In the genomic region with DNA sequence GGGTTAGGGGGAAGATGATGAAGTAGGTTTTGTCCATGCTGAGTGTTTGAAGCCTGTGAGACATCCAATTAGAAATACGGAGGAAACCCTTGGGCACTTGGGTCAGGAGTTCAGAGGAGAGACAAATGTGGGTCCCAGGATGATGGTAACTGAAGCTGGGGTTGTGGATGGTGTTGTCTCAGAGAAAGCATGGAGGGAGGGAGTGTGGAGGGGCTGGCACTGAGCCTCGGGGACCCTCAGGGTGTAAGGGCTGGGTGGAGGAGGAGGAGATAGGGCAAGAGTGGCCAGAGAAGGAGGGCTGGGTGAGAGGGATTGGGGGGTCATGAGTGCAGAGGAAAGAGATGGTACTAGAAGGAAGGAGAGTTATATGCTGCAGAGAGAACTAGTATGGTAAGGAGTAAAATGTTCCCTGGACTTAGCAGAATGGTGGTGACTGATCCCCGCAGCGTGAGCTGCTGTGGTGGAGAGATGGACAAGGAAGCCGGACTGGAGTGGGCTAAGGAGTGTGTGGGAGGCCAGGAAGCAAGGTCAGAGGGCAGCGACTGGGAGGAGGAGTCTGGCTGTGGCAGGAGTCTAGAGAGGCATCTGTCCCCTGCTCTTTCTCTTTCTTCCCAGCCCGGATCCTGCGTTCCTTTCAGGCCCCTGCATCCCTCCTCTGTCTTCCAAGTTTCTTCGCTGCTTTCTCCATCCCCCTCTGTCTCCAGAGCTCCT, we compare ENCODE assay signal across 14 cellular contexts. TPM values are rescaled to one million over a fixed set of nuclear protein-coding genes. Genes with fewer than 3 reads are reported as not detected.
A peak's percentile ranks its signal among the peaks of the same experiment; 100 is the strongest.
DNase-seq lines count a peak whose midpoint lies in the region; ATAC-seq and TF ChIP-seq lines count a peak whose summit lies in the region.
"Had no signal": no experiment of that assay in that cellular context is flagged by ENCODE, and none has a peak within 500 bp of the region (broad histone marks: within the 10 kb centered on the region; RNA-seq: fewer than 3 reads in every experiment).

No MANE protein-coding gene starts in this region.

- H3K27ac ChIP-seq in AG04450 (ENCODE audit: low read depth, low read length) (peak overlapping the region; percentile 98), left ventricle myocardium inferior (replicated peaks) (peak overlapping the region; percentile 66), rectal smooth muscle tissue (ENCODE audit: low read depth, low read length) (peak overlapping the region; percentile 58)
- H3K27ac ChIP-seq: SJCRH30, VCaP had no signal

- H3K4me1 ChIP-seq in left ventricle myocardium inferior (peaks cover 48% of the 10 kb centered on the region), rectal smooth muscle tissue (ENCODE audit: control insufficient read depth, insufficient read depth, low read length) (peaks cover 49% of the 10 kb centered on the region)

- H3K4me3 ChIP-seq in AG04450 (ENCODE audit: low read depth, low read length) (peak overlapping the region; percentile 25; the same call in 1 of the 2 replicates), left ventricle myocardium inferior (no peak overlapping the region), rectal smooth muscle tissue (ENCODE audit: low read length) (no peak overlapping the region)
- H3K4me3 ChIP-seq: SJCRH30 had no signal

- H3K9ac ChIP-seq in rectal smooth muscle tissue (ENCODE audit: low read length), result peak overlapping the region; percentile 35

- peaks cover 72% of the 10 kb centered on the region for H3K27me3 Mint-ChIP-seq in WTC11 (ENCODE audit: low read depth)

- no peak overlapping the region for H3K4me3 Mint-ChIP-seq in WTC11

- H3K36me3 ChIP-seq in left ventricle myocardium inferior, result no peaks in the 10 kb centered on the region
- H3K36me3 ChIP-seq in rectal smooth muscle tissue (ENCODE audit: control insufficient read depth, insufficient read depth, low read length), result no peaks in the 10 kb centered on the region
- H3K36me3 ChIP-seq: SJCRH30 had no signal

- H3K36me3 Mint-ChIP-seq in WTC11, result no peaks in the 10 kb centered on the region

- peaks cover 62% of the 10 kb centered on the region for H3K4me1 Mint-ChIP-seq in WTC11

- no peak overlapping the region for H3K27ac Mint-ChIP-seq in WTC11

- H3K9me3 ChIP-seq in AG04450 (ENCODE audit: control insufficient read depth, insufficient read depth, low read length) (no peaks in the 10 kb centered on the region; the same call in 1 of the 2 replicates), left ventricle myocardium inferior (replicated peaks) (no peaks in the 10 kb centered on the region)
- H3K9me3 ChIP-seq: SJCRH30 had no signal

- POLR2A ChIA-PET in AG04450 (lab: Yijun Ruan, JAX), result interaction anchor here (0.7 to 14.8 kb wide), 7 partner anchors 8 to 65 kb away, joined by 3 to 726 read pairs (median 3); a partner anchor contains a TSS
- POLR2A ChIA-PET in WTC11 (lab: Charles Lee), result interaction anchor here (0.8 kb wide), 1 partner anchor 8 kb away, joined by 5 read pairs; no protein-coding TSS in a partner anchor

- no peak for ATAC-seq in WTC11
- ATAC-seq in HG03025 (IDR thresholded peaks at IDR 0.05; ENCODE audit: low FRiP score, unreplicated experiment), result no peak

- TF ChIP-seq CTCF in AG04450 (IDR thresholded peaks at IDR 0.05; ENCODE audit: low read depth, low read length), result no peak
- no peak for TF ChIP-seq CTCF in WTC11 (IDR thresholded peaks at IDR 0.05)
- no peak for TF ChIP-seq CTCF in left ventricle myocardium inferior (IDR thresholded peaks at IDR 0.05; ENCODE audit: borderline replicate concordance)

- H3K9me3 Mint-ChIP-seq in WTC11, result no peaks in the 10 kb centered on the region

- H3K27me3 ChIP-seq in AG04450 (ENCODE audit: control insufficient read depth, insufficient read depth, low read length) (no peaks in the 10 kb centered on the region), left ventricle myocardium inferior (ENCODE audit: low read depth) (peaks cover 93% of the 10 kb centered on the region), rectal smooth muscle tissue (ENCODE audit: control insufficient read depth, insufficient read depth, low read length) (peaks cover 7% of the 10 kb centered on the region)

- intact Hi-C loops in left ventricle myocardium inferior (cut with micrococcal nuclease), result no loop called here

- DNase-seq in AG04450 (ENCODE audit: low read depth, low spot score), result no peak
- DNase-seq in WTC11 (ENCODE audit: low spot score), result peak; percentile 4
- peak; percentile 48 for DNase-seq in left ventricle myocardium inferior
- no peak for DNase-seq in hippocampal formation (lab: John Stamatoyannopoulos, UW)
- no peak for DNase-seq in KG1 (lab: John Stamatoyannopoulos, UW)
- DNase-seq in NCI-H524 treated with DMSO at 0.1 percent for 48 hours (lab: John Stamatoyannopoulos, UW), result no peak
- DNase-seq: MV-4-11, NCI-H510A treated with DMSO at 0.1 percent for 48 hours, SJCRH30 had no signal

- CTCF ChIA-PET in AG04450 (lab: Charles Lee) (interaction anchor here (1.1 to 1.3 kb wide), 4 partner anchors 36 to 65 kb away, joined by 3 to 4 read pairs (median 4); no protein-coding TSS in a partner anchor), WTC11 (lab: Charles Lee) (interaction anchor here (0.5 to 15.3 kb wide), 10 partner anchors 8 to 292 kb away, joined by 3 to 514 read pairs (median 4); a partner anchor contains a TSS)

TF ChIP-seq in WTC11, 78 proteins besides CTCF, POLR2A, EP300 and RAD21:
- TF ChIP-seq, protein P1, sequence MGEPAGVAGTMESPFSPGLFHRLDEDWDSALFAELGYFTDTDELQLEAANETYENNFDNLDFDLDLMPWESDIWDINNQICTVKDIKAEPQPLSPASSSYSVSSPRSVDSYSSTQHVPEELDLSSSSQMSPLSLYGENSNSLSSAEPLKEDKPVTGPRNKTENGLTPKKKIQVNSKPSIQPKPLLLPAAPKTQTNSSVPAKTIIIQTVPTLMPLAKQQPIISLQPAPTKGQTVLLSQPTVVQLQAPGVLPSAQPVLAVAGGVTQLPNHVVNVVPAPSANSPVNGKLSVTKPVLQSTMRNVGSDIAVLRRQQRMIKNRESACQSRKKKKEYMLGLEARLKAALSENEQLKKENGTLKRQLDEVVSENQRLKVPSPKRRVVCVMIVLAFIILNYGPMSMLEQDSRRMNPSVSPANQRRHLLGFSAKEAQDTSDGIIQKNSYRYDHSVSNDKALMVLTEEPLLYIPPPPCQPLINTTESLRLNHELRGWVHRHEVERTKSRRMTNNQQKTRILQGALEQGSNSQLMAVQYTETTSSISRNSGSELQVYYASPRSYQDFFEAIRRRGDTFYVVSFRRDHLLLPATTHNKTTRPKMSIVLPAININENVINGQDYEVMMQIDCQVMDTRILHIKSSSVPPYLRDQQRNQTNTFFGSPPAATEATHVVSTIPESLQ (CRISPR knock-in tag; IDR thresholded peaks at IDR 0.05), result no peak
- TF ChIP-seq, protein P2, sequence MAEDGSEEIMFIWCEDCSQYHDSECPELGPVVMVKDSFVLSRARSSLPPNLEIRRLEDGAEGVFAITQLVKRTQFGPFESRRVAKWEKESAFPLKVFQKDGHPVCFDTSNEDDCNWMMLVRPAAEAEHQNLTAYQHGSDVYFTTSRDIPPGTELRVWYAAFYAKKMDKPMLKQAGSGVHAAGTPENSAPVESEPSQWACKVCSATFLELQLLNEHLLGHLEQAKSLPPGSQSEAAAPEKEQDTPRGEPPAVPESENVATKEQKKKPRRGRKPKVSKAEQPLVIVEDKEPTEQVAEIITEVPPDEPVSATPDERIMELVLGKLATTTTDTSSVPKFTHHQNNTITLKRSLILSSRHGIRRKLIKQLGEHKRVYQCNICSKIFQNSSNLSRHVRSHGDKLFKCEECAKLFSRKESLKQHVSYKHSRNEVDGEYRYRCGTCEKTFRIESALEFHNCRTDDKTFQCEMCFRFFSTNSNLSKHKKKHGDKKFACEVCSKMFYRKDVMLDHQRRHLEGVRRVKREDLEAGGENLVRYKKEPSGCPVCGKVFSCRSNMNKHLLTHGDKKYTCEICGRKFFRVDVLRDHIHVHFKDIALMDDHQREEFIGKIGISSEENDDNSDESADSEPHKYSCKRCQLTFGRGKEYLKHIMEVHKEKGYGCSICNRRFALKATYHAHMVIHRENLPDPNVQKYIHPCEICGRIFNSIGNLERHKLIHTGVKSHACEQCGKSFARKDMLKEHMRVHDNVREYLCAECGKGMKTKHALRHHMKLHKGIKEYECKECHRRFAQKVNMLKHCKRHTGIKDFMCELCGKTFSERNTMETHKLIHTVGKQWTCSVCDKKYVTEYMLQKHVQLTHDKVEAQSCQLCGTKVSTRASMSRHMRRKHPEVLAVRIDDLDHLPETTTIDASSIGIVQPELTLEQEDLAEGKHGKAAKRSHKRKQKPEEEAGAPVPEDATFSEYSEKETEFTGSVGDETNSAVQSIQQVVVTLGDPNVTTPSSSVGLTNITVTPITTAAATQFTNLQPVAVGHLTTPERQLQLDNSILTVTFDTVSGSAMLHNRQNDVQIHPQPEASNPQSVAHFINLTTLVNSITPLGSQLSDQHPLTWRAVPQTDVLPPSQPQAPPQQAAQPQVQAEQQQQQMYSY (CRISPR knock-in tag; IDR thresholded peaks at IDR 0.05), result peak; percentile 44; the same call in 1 of the 2 replicates

RNA-seq across cellular contexts. Expression of a gene that starts 3.8 kb away (rescaled TPM):
- 1,356 and 3,120 TPM in 2 replicates for polyA plus RNA-seq in AG04450 (2011; rRNA removed)
- 2,155 and 4,267 TPM in 2 replicates for polyA minus RNA-seq in AG04450 (2011; rRNA and poly(A)+ RNA removed)
- 46.1 to 52.1 TPM (median 50.4 TPM) in 3 replicates for total RNA-seq in WTC11 (2021)
- total RNA-seq in left ventricle myocardium inferior, result 45.8 TPM

RNA-seq across cellular contexts. Expression of a gene that starts 39.5 kb away (rescaled TPM):
- 0.16 and 0.21 TPM in 2 replicates for polyA plus RNA-seq in AG04450 (2011; rRNA removed)
- not detected in 2 replicates for polyA minus RNA-seq in AG04450 (2011; rRNA and poly(A)+ RNA removed)
- 0.39 to 1.0 TPM in 2 of 3 replicates, not detected in the other for total RNA-seq in WTC11 (2021)
- 137 TPM for total RNA-seq in left ventricle myocardium inferior
- total RNA-seq: kidney epithelial cell, pulmonary artery endothelial cell had no signal

RNA-seq across cellular contexts. Expression of a gene that starts 54.8 kb away (rescaled TPM):
- 17.6 and 18.2 TPM in 2 replicates for polyA plus RNA-seq in AG04450 (2011; rRNA removed)
- polyA minus RNA-seq in AG04450 (2011; rRNA and poly(A)+ RNA removed), result 35.7 and 42.5 TPM in 2 replicates
- total RNA-seq in WTC11 (2021) (20.4 to 21.7 TPM (median 20.6 TPM) in 3 replicates), left ventricle myocardium inferior (33.0 TPM)

Comparison
In these comparisons a context has a peak if more than half of its experiments do, and no peak if none do; other contexts are left out.
1. DNase-seq: peak in WTC11 (single experiment) and left ventricle myocardium inferior (single experiment); none in AG04450 (single experiment), hippocampal formation (0 of 2), KG1 (single experiment) and NCI-H524 treated with DMSO at 0.1 percent for 48 hours (single experiment).
2. RNA of a gene that starts 39.5 kb away (total RNA-seq): 137 TPM in left ventricle myocardium inferior (single experiment); 0.39 to 1.0 TPM in WTC11; every median in the first group is over 10 times any median in the second.
3. Peak in every context shown above with its lines, with median percentiles within 50 percentile points of each other: H3K27ac ChIP-seq.